In the genomic region with DNA sequence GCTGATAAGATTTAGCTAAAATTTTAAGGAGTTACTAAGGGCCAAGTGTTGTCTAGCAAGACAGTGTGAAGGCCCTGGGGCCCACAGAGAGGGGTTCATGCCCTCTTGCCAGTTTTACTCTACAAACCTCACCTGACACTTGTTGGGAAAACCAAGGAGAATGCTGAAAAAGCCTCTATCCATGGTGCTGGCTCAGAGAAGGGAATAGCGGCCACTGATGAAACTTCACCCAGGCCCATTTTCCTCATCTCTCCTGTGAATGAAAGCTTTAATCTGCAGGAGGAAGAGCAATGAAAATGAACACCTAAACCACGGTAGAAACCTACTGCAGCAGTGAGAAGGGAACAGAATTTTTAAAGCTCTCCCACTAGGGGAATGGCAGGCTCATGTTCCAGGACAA, we compare ENCODE assay signal across 20 cellular contexts.
"Had no signal": no experiment of that assay in that cellular context is flagged by ENCODE, and none has a peak within 500 bp of the region (broad histone marks: within the 10 kb centered on the region; RNA-seq: fewer than 3 reads in every experiment).

No MANE protein-coding gene starts in this region.

- H3K36me3 Mint-ChIP-seq: activated naive CD4-positive, alpha-beta T cell treated with anti-CD3 and anti-CD28 coated beads, Interleukin-2, amount 50 U/mL, for 24 hours; brain had no signal

- H3K27ac Mint-ChIP-seq: activated CD8-positive, alpha-beta T cell treated with anti-CD3 and anti-CD28 coated beads for 36 hours; activated naive CD4-positive, alpha-beta T cell treated with anti-CD3 and anti-CD28 coated beads, Interleukin-2, amount 50 U/mL, for 24 hours had no signal

- H3K27me3 ChIP-seq: ascending aorta, MG63 had no signal

- DNase-seq: activated CD4-positive, CD25-positive, alpha-beta regulatory T cell; activated CD8-positive, alpha-beta memory T cell treated with anti-CD3 and anti-CD28 coated beads, Interleukin-2, amount 50 U/mL, for 4 hours; activated CD8-positive, alpha-beta T cell treated with anti-CD3 and anti-CD28 coated beads for 36 hours; activated naive CD4-positive, alpha-beta T cell; amniotic stem cell; MG63; MV-4-11; NCI-H1092 treated with DMSO at 0.1 percent for 48 hours; NCI-H1417 treated with DMSO at 0.1 percent for 48 hours; NCI-H1694 treated with DMSO at 0.1 percent for 48 hours; NCI-H2029 treated with DMSO at 0.1 percent for 48 hours; NCI-H510A treated with DMSO at 0.1 percent for 48 hours; PC-3; SHP77 treated with DMSO at 0.1 percent for 48 hours; T-helper 1 cell had no signal

- H3K4me1 Mint-ChIP-seq: activated naive CD4-positive, alpha-beta T cell treated with anti-CD3 and anti-CD28 coated beads, Interleukin-2, amount 50 U/mL, for 24 hours; central memory CD8-positive, alpha-beta T cell had no signal

- H3K4me3 ChIP-seq: ascending aorta, MG63 had no signal

- H3K36me3 ChIP-seq: ascending aorta, MG63 had no signal

- H3K4me1 ChIP-seq: ascending aorta had no signal

- H3K27ac ChIP-seq: ascending aorta, VCaP had no signal

- ATAC-seq: activated CD8-positive, alpha-beta T cell treated with anti-CD3 and anti-CD28 coated beads for 36 hours; PC-3 had no signal

- H3K4me3 Mint-ChIP-seq: activated CD8-positive, alpha-beta T cell treated with anti-CD3 and anti-CD28 coated beads for 36 hours; activated naive CD4-positive, alpha-beta T cell treated with anti-CD3 and anti-CD28 coated beads, Interleukin-2, amount 50 U/mL, for 24 hours; brain; central memory CD8-positive, alpha-beta T cell had no signal

- H3K9me3 Mint-ChIP-seq: activated naive CD4-positive, alpha-beta T cell treated with anti-CD3 and anti-CD28 coated beads, Interleukin-2, amount 50 U/mL, for 24 hours; central memory CD8-positive, alpha-beta T cell had no signal
